Comparison of ENCODE assay signal across 12 cellular contexts in genomic region chr7:139681812-139682135, GRCh38.
DNase-seq lines count a peak whose midpoint lies in the region; ATAC-seq and TF ChIP-seq lines count a peak whose summit lies in the region.
"Had no signal": no experiment of that assay in that cellular context is flagged by ENCODE, and none has a peak within 500 bp of the region (broad histone marks: within the 10 kb centered on the region; RNA-seq: fewer than 3 reads in every experiment).

No MANE protein-coding gene starts in this region.

- peak overlapping the region; percentile 30 to 96 (median 94) for H3K27ac Mint-ChIP-seq in CD14-positive monocyte
- peak overlapping the region; percentile 98 for H3K27ac Mint-ChIP-seq in HFFc6
- H3K27ac Mint-ChIP-seq in neural progenitor cell = peak overlapping the region; percentile 71

- H3K9me3 ChIP-seq in neural progenitor cell (ENCODE audit: low read depth) = no peaks in the 10 kb centered on the region
- peaks cover 2% of the 10 kb centered on the region for H3K9me3 ChIP-seq in trophoblast cell (ENCODE audit: insufficient read depth, low read depth, low read length)

- no peak overlapping the region for H4K8ac ChIP-seq in trophoblast cell (ENCODE audit: low read depth, low read length)

- H3K4me3 Mint-ChIP-seq in CD14-positive monocyte = no peak overlapping the region
- peak overlapping the region; percentile 69 for H3K4me3 Mint-ChIP-seq in HFFc6
- no peak overlapping the region for H3K4me3 Mint-ChIP-seq in neural progenitor cell

- H4K91ac ChIP-seq in trophoblast cell (ENCODE audit: low read depth, low read length) = no peak overlapping the region

- H2BK12ac ChIP-seq in trophoblast cell (ENCODE audit: low read length) = no peak overlapping the region

- peaks cover 45% of the 10 kb centered on the region for H3K4me1 Mint-ChIP-seq in CD14-positive monocyte
- H3K4me1 Mint-ChIP-seq in HFFc6 (ENCODE audit: low read depth) = peaks cover 71% of the 10 kb centered on the region
- peaks cover 29% of the 10 kb centered on the region for H3K4me1 Mint-ChIP-seq in neural progenitor cell

- H3K36me3 ChIP-seq in neural progenitor cell (no peaks in the 10 kb centered on the region), trophoblast cell (ENCODE audit: control insufficient read depth in 1 of 2, insufficient read depth in 2 of 2, low read length in 2 of 2) (peaks cover 0 to 2% of the 10 kb centered on the region in 2 experiments)

- no peaks in the 10 kb centered on the region for H3F3A ChIP-seq in neural progenitor cell (ENCODE audit: low read depth)

- H3K9ac ChIP-seq in neural progenitor cell (no peak overlapping the region), trophoblast cell (ENCODE audit: low read length) (no peak overlapping the region)

- no peaks in the 10 kb centered on the region for H4K20me1 ChIP-seq in neural progenitor cell (ENCODE audit: low read depth)

- no peak overlapping the region for H3K14ac ChIP-seq in trophoblast cell (ENCODE audit: low read length)

- H3K79me1 ChIP-seq in trophoblast cell (ENCODE audit: low read length) = no peaks in the 10 kb centered on the region

- no peak overlapping the region for H3K18ac ChIP-seq in trophoblast cell (ENCODE audit: low read length)

- H3K27me3 ChIP-seq in neural progenitor cell = no peaks in the 10 kb centered on the region
- H3K27me3 ChIP-seq in trophoblast cell (ENCODE audit: insufficient read depth, low read length) = no peaks in the 10 kb centered on the region

- no peak overlapping the region for H2AK5ac ChIP-seq in trophoblast cell (ENCODE audit: low read length)

- H2BK120ac ChIP-seq in trophoblast cell (ENCODE audit: insufficient read depth, low read length, poor library complexity) = no peak overlapping the region

- no peak for ATAC-seq in HG03097 (IDR thresholded peaks at IDR 0.05; ENCODE audit: low FRiP score, unreplicated experiment)

- no peak for TF ChIP-seq CTCF in CD14-positive monocyte (IDR thresholded peaks at IDR 0.05)
- TF ChIP-seq CTCF in HFFc6 (IDR thresholded peaks at IDR 0.05) = no peak
- TF ChIP-seq CTCF in neural progenitor cell (IDR thresholded peaks at IDR 0.05) = no peak

- H3K4me3 ChIP-seq in neural progenitor cell (no peak overlapping the region), trophoblast cell (ENCODE audit: low read depth, low read length) (no peak overlapping the region)

- H3K36me3 Mint-ChIP-seq in CD14-positive monocyte (peaks cover 38 to 56% of the 10 kb centered on the region in 2 donors), HFFc6 (ENCODE audit: low read depth) (peaks cover 41% of the 10 kb centered on the region), neural progenitor cell (peaks cover 44% of the 10 kb centered on the region)

- H3K79me2 ChIP-seq in neural progenitor cell (ENCODE audit: low read depth) = no peaks in the 10 kb centered on the region
- H3K79me2 ChIP-seq in trophoblast cell (ENCODE audit: control insufficient read depth, insufficient read depth, low read length, poor library complexity) = no peaks in the 10 kb centered on the region

- no peak overlapping the region for H3K23ac ChIP-seq in trophoblast cell (ENCODE audit: low read length)

- H3K27ac ChIP-seq in cingulate gyrus (ENCODE audit: low read depth, low read length) (peak overlapping the region; percentile 63), neural progenitor cell (no peak overlapping the region), trophoblast cell (ENCODE audit: low read depth, low read length) (no peak overlapping the region)

- H3K4me1 ChIP-seq in neural progenitor cell (peaks cover 24% of the 10 kb centered on the region), trophoblast cell (ENCODE audit: control insufficient read depth in 1 of 2, insufficient read depth in 2 of 2, low read length in 2 of 2) (peaks cover 10 to 14% of the 10 kb centered on the region in 2 experiments)

- no peak for DNase-seq in CD14-positive monocyte (ENCODE audit: low spot score)
- no peak for DNase-seq in HFFc6
- DNase-seq in neural progenitor cell (ENCODE audit: low spot score) = no peak
- DNase-seq in stimulated activated CD4-positive, alpha-beta T cell treated with anti-CD3 and anti-CD28 coated beads, Interleukin-4, amount 100 ng/mL, for 24 hours = no peak
- DNase-seq in NCI-H1436 treated with DMSO at 0.1 percent for 48 hours (lab: John Stamatoyannopoulos, UW) = no peak
- DNase-seq in trophoblast cell = no peak
- DNase-seq: cortex of kidney, hippocampal formation, NCI-H1105, OCI-M1 had no signal

- H2AFZ ChIP-seq in neural progenitor cell (replicated peaks) (no peak overlapping the region), trophoblast cell (ENCODE audit: insufficient read depth, low read length, poor library complexity) (no peak overlapping the region)

- no peak overlapping the region for H3K4ac ChIP-seq in trophoblast cell (ENCODE audit: low read depth, low read length)

- peaks cover 0 to 5% (median 0%) of the 10 kb centered on the region in 3 donors for H3K27me3 Mint-ChIP-seq in CD14-positive monocyte (ENCODE audit: low read depth in 3 of 3)
- H3K27me3 Mint-ChIP-seq in HFFc6 (ENCODE audit: insufficient read depth) = no peaks in the 10 kb centered on the region
- no peaks in the 10 kb centered on the region for H3K27me3 Mint-ChIP-seq in neural progenitor cell (ENCODE audit: insufficient read depth, low read depth)

- H2BK5ac ChIP-seq in trophoblast cell (ENCODE audit: low read depth, low read length, poor library complexity) = no peak overlapping the region

- H3K4me2 ChIP-seq in neural progenitor cell (no peak overlapping the region), trophoblast cell (ENCODE audit: low read length) (no peak overlapping the region)

- WGBS in trophoblast cell (ENCODE audit: extremely low coverage, insufficient coverage, insufficient read length) = no CpG with 5 or more reads among the region's 4 CpGs

- intact Hi-C loops in CD14-positive monocyte (cut with micrococcal nuclease) = loop anchor here (2.0 to 5.0 kb wide), 2 partner anchors 34 to 41 kb away; no protein-coding TSS in a partner anchor

- no peak overlapping the region for H4K12ac ChIP-seq in trophoblast cell (ENCODE audit: low read depth, low read length)

- H3K9me3 Mint-ChIP-seq in CD14-positive monocyte (peaks cover 0 to 11% (median 9%) of the 10 kb centered on the region in 7 donors), HFFc6 (peaks cover 25% of the 10 kb centered on the region), neural progenitor cell (peaks cover 36% of the 10 kb centered on the region)
